Comparison of ENCODE assay signal across 8 cellular contexts in the genomic region with DNA sequence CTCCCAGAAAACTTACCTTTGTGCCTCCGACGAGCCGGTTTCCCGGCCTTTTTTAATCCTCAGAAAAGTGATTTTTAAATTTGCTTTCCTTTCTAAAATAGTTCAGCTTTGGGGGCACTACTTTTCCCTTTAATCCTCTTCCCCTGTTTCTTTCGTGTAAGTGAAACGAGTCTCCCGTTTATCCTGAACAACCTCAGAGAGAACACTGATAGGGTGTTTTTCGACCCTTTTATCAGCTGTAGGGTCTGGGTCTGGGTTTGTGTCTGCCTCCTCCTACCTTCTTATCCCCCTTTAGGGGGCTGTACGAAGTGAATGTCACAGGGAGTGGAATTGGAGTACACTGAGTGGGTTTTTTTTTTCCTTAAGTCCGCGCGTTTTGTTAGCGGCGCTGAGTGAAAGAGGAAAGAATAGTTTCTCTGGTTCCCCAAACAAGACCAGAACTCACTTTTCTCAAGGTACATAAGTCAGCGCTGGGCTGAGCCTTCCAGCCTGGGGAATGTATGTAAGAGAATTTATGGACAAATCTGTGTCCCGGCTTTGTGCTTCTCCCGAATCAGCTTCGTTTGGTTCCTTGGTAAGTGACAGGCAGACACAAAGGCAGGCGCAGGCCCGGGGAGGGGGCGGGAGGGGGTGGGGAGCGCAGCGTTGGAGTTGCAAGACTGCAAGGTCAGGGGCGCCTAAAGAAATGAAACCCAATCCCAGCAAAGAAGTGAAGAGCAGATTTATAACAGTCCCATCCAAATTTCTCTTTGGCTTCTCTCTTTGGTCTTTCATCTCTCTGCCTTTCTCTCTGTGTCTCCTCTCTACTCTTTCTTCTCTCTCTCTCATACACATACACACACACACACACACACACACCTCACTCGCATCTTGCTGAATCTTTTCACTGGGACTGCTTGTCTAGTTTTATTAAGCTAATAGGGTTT. TPM values are rescaled to one million over a fixed set of nuclear protein-coding genes. Genes with fewer than 3 reads are reported as not detected.
DNase-seq lines count a peak whose midpoint lies in the region; ATAC-seq, FAIRE-seq and TF ChIP-seq lines count a peak whose summit lies in the region.

No MANE protein-coding gene starts in this region.

- TF ChIP-seq CTCF in Caco-2 (IDR thresholded peaks at IDR 0.05; ENCODE audit: insufficient read depth in 1 of 2, low read depth in 1 of 2, low read length in 1 of 2, severe bottlenecking in 1 of 2, unreplicated experiment in 1 of 2) = no peak
- TF ChIP-seq CTCF in cardiac fibroblast (IDR thresholded peaks at IDR 0.05; ENCODE audit: low read depth, low read length) = no peak

- no peaks in the 10 kb centered on the region for H3K27me3 Mint-ChIP-seq in Caco-2 (ENCODE audit: insufficient read depth, unreplicated experiment)
- no peaks in the 10 kb centered on the region for H3K27me3 Mint-ChIP-seq in T-cell
- H3K27me3 Mint-ChIP-seq in immature natural killer cell (ENCODE audit: low read depth in 3 of 3) = peaks cover 2 to 7% (median 2%) of the 10 kb centered on the region in 3 donors

- FAIRE-seq in HTR-8/SVneo (lab: Jason Lieb, UNC) = no peak

- H3K36me3 Mint-ChIP-seq in Caco-2 (ENCODE audit: insufficient read depth, unreplicated experiment) (no peaks in the 10 kb centered on the region), T-cell (no peaks in the 10 kb centered on the region), immature natural killer cell (no peaks in the 10 kb centered on the region)

- H3K4me3 ChIP-seq in Caco-2 (ENCODE audit: low read depth, low read length) = peak overlapping the region; percentile 57
- H3K4me3 ChIP-seq in cardiac fibroblast (replicated peaks in 1 of 2; ENCODE audit: low read depth in 2 of 2, low read length in 2 of 2) = peak overlapping the region; percentile 61 to 79
- H3K4me3 ChIP-seq in skin epidermis = peak overlapping the region; percentile 69 to 91 (median 89)

- intact Hi-C loops in Caco-2 (cut with micrococcal nuclease; ENCODE audit: unreplicated experiment) = loop anchor here (2.0 kb wide), 1 partner anchor 325 kb away; no protein-coding TSS in a partner anchor

- ATAC-seq in T-cell (replicated peaks in 1 of 4) = no peak
- no peak for ATAC-seq in HG03280 (IDR thresholded peaks at IDR 0.05; ENCODE audit: unreplicated experiment)

- H3K27ac Mint-ChIP-seq in Caco-2 (ENCODE audit: unreplicated experiment) (peak overlapping the region; percentile 97), T-cell (peak overlapping the region; percentile 94 to 95), immature natural killer cell (peak overlapping the region; percentile 98 to 100 (median 98))

- peak in 1 of 2 experiments; percentile 27 for DNase-seq in Caco-2
- peak; percentile 50 for DNase-seq in HT1080 (ENCODE audit: low read depth)
- peak in 15 of 34 experiments; percentile 2 to 33 (median 9) for DNase-seq in T-cell
- peak; percentile 51 to 54 for DNase-seq in cardiac fibroblast (ENCODE audit: low read depth in 2 of 2)
- peak; percentile 14 to 31 (median 27) for DNase-seq in immature natural killer cell
- DNase-seq in HTR-8/SVneo (ENCODE audit: insufficient read length, low spot score) = no peak

- no peaks in the 10 kb centered on the region for H3K27me3 ChIP-seq in Caco-2 (replicated peaks; ENCODE audit: control insufficient read depth, insufficient read depth, low read length)

- H3K4me3 Mint-ChIP-seq in Caco-2 (ENCODE audit: unreplicated experiment) = peak overlapping the region; percentile 94
- peak overlapping the region; percentile 99 to 100 (median 99) for H3K4me3 Mint-ChIP-seq in T-cell
- peak overlapping the region; percentile 98 to 100 (median 99) for H3K4me3 Mint-ChIP-seq in immature natural killer cell

- H3K9me3 Mint-ChIP-seq in Caco-2 (ENCODE audit: unreplicated experiment) (no peaks in the 10 kb centered on the region), T-cell (no peaks in the 10 kb centered on the region), immature natural killer cell (no peaks in the 10 kb centered on the region)

- H3K4me1 Mint-ChIP-seq in Caco-2 (ENCODE audit: low read depth, unreplicated experiment) (no peaks in the 10 kb centered on the region), T-cell (peaks cover 41 to 60% (median 41%) of the 10 kb centered on the region in 3 donors), immature natural killer cell (peaks cover 43 to 50% of the 10 kb centered on the region in 2 donors)

- POLR2A ChIA-PET in Caco-2 (lab: Charles Lee) (no interaction called here), T-cell (lab: Charles Lee) (interaction anchor here (0.6 to 1.4 kb wide), 5 partner anchors 16 to 327 kb away, joined by 3 to 6 read pairs (median 4); a partner anchor contains a TSS)

- no peaks in the 10 kb centered on the region for H3K36me3 ChIP-seq in Caco-2 (ENCODE audit: control insufficient read depth, insufficient read depth, low read length)

- H3K9me3 ChIP-seq in Caco-2 = no peaks in the 10 kb centered on the region

- no peaks in the 10 kb centered on the region; the same call in 1 of the 2 replicates for H3K4me1 ChIP-seq in Caco-2

- CTCF ChIA-PET in Caco-2 (lab: Charles Lee) = no interaction called here
- CTCF ChIA-PET in T-cell (lab: Charles Lee) = interaction anchor here (0.8 to 2.0 kb wide), 2 partner anchors 326 kb away, joined by 3 to 9 read pairs; a partner anchor contains a TSS

- BruUV-seq in Caco-2 (replicated peaks; lab: Mats Ljungman, UMichigan) = TSS peak; percentile 47

- peak overlapping the region; percentile 80 to 98 (median 94) for H3K27ac ChIP-seq in skin epidermis

RNA-seq across cellular contexts. Expression of a gene that starts 0.8 kb away (rescaled TPM):
- 14.8 and 17.7 TPM in 2 replicates for total RNA-seq in Caco-2 (2022)
- 4.8 and 6.9 TPM in 2 replicates for total RNA-seq in HT1080 (2014; rRNA removed; shearing (Covaris generic))
- polyA plus RNA-seq in HT1080 (2015; cell fraction: cytosol; rRNA removed) = 2.6 and 3.5 TPM in 2 replicates
- polyA plus RNA-seq in HT1080 (2015; cell fraction: nucleus; rRNA removed) = 9.9 TPM in 2 replicates
- 10 to 100 TPM; 17.0 to 41.9 (median 18.6) TPM for total RNA-seq in T-cell
- polyA plus RNA-seq in immature natural killer cell = 10 to 100 TPM; 12.3 to 36.2 (median 15.9) TPM
